In genomic region chr10:121927841-121928527, GRCh38 we compare ENCODE assay signal across 8 cellular contexts. TPM values are rescaled to one million over a fixed set of nuclear protein-coding genes. Genes with fewer than 3 reads are reported as not detected.
DNase-seq lines count a peak whose midpoint lies in the region; ATAC-seq and TF ChIP-seq lines count a peak whose summit lies in the region.

Gene ATE1, minus strand, starts transcription at chr10:121928031. Its CDS starts 82 bp downstream, at chr10:121927949.

- H3K27me3 ChIP-seq in prostate gland (replicated peaks; ENCODE audit: insufficient read depth), result no peaks in the 10 kb centered on the region

- H3K9me3 ChIP-seq in prostate gland, result no peaks in the 10 kb centered on the region

- DNase-seq in NCI-H146 (lab: John Stamatoyannopoulos, UW) (peak; percentile 94), T-helper 2 cell (peak; percentile 70 to 90 (median 74)), left ventricle myocardium superior (peak; percentile 95), prostate gland (ENCODE audit: low spot score) (peak; percentile 89), ureter (ENCODE audit: low spot score) (peak; percentile 93)

- no peaks in the 10 kb centered on the region for H3K36me3 ChIP-seq in prostate gland

- peak; percentile 84 for ATAC-seq in HG02852 (IDR thresholded peaks at IDR 0.05; ENCODE audit: unreplicated experiment)
- peak; percentile 97 for ATAC-seq in left ventricle myocardium superior

- intact Hi-C loops in left ventricle myocardium superior (cut with micrococcal nuclease) (no loop called here), prostate gland (cut with DNase I) (loop anchor here (2.0 to 5.0 kb wide), 2 partner anchors 44 to 185 kb away; no protein-coding TSS in a partner anchor)

- TF ChIP-seq CTCF in prostate gland (IDR thresholded peaks at IDR 0.05), result peak in 2 of 4 experiments; percentile 27 to 29

- peak within 1 kb of the TSS; percentile 97 to 98 for H3K4me3 ChIP-seq in prostate gland

- H3K27ac ChIP-seq in angular gyrus (ENCODE audit: low read depth, low read length) (peak within 1 kb of the TSS; percentile 95), prostate gland (peak within 1 kb of the TSS; percentile 99 to 100)

- H3K4me1 ChIP-seq in prostate gland (replicated peaks), result peaks cover 4% of the 10 kb centered on the region

- under 1% methylated on average over 44 of the region's 87 CpGs for WGBS in prostate gland

- TF ChIP-seq POLR2A in GM15510 (IDR thresholded peaks at IDR 0.05; ENCODE audit: borderline replicate concordance, extremely low read depth, insufficient read length) (peak; percentile 83), prostate gland (IDR thresholded peaks at IDR 0.05) (peak; percentile 83)

RNA-seq across cellular contexts. Expression of gene ATE1, which starts in this region (rescaled TPM):
- total RNA-seq in left ventricle myocardium superior, result 36.9 TPM
- total RNA-seq in prostate gland, result 10 to 100 TPM; 29.9 to 36.2 TPM
- 36.0 TPM for total RNA-seq in ureter

Comparison
In these comparisons a context has a peak if more than half of its experiments do, and no peak if none do; other contexts are left out.
1. Peak in every context shown above with its lines: DNase-seq, ATAC-seq, H3K4me3 ChIP-seq and H3K27ac ChIP-seq.